8 cellular contexts compared by ENCODE assay signal in genomic region chr4:34720563-34720962, GRCh38.
DNase-seq lines count a peak whose midpoint lies in the region; ATAC-seq, FAIRE-seq and TF ChIP-seq lines count a peak whose summit lies in the region.

No MANE protein-coding gene starts in this region.

- no peaks in the 10 kb centered on the region for H3K36me3 Mint-ChIP-seq in astrocyte (ENCODE audit: low read depth, unreplicated experiment)
- no peaks in the 10 kb centered on the region for H3K36me3 Mint-ChIP-seq in activated CD4-positive, alpha-beta T cell treated with anti-CD3 and anti-CD28 coated beads, Interleukin-2, amount 10 ng/mL, durations not matched to agents 7 days and 5 days (ENCODE audit: low read depth)
- H3K36me3 Mint-ChIP-seq in CD4-positive, alpha-beta T cell (ENCODE audit: low read depth) = no peaks in the 10 kb centered on the region

- no peaks in the 10 kb centered on the region for H3K9me3 Mint-ChIP-seq in astrocyte (ENCODE audit: unreplicated experiment)
- H3K9me3 Mint-ChIP-seq in activated CD4-positive, alpha-beta T cell treated with anti-CD3 and anti-CD28 coated beads, Interleukin-2, amount 10 ng/mL, durations not matched to agents 7 days and 5 days = no peaks in the 10 kb centered on the region
- peaks cover 4% of the 10 kb centered on the region for H3K9me3 Mint-ChIP-seq in CD4-positive, alpha-beta T cell

- POLR2A ChIA-PET in activated CD4-positive, alpha-beta T cell treated with anti-CD3 and anti-CD28 coated beads, Interleukin-2, amount 10 ng/mL, durations not matched to agents 7 days and 5 days (lab: Charles Lee) = no interaction called here
- POLR2A ChIA-PET in CD4-positive, alpha-beta T cell (lab: Charles Lee) = no interaction called here

- no peak overlapping the region for H3K27ac ChIP-seq in astrocyte (ENCODE audit: low read depth, low read length)
- H3K27ac ChIP-seq in CD4-positive, alpha-beta T cell (ENCODE audit: low read depth, low read length) = no peak overlapping the region

- in situ Hi-C loops in GM13977 (cut with MboI; ENCODE audit: low pct_unique_long_range_greater_than_20kb, low sequenced_read_pairs, unreplicated experiment) = no loop called here

- H3K4me3 ChIP-seq in astrocyte (ENCODE audit: insufficient read depth, low read depth, low read length) = no peak overlapping the region

- no peaks in the 10 kb centered on the region for H3K36me3 ChIP-seq in astrocyte (ENCODE audit: insufficient read depth, low read length)

- H3K9ac ChIP-seq in astrocyte (ENCODE audit: low read length) = no peak overlapping the region

- H3K4me1 Mint-ChIP-seq in astrocyte (ENCODE audit: low read depth, unreplicated experiment) = peaks cover 9% of the 10 kb centered on the region
- no peaks in the 10 kb centered on the region for H3K4me1 Mint-ChIP-seq in activated CD4-positive, alpha-beta T cell treated with anti-CD3 and anti-CD28 coated beads, Interleukin-2, amount 10 ng/mL, durations not matched to agents 7 days and 5 days
- H3K4me1 Mint-ChIP-seq in CD4-positive, alpha-beta T cell (ENCODE audit: low read depth) = no peaks in the 10 kb centered on the region

- DNase-seq in GM13977 (ENCODE audit: low spot score) (no peak), NCI-H1417 (lab: John Stamatoyannopoulos, UW) (peak in 2 of 3 experiments; percentile 68 to 83), astrocyte (ENCODE audit: low read depth) (peak; percentile 13), midbrain (lab: John Stamatoyannopoulos, UW) (peak; percentile 5)
- DNase-seq in activated CD4-positive, alpha-beta T cell treated with anti-CD3 and anti-CD28 coated beads, Interleukin-2, amount 10 ng/mL, durations not matched to agents 7 days and 5 days = no peak
- no peak for DNase-seq in CD4-positive, alpha-beta T cell
- DNase-seq in stimulated activated CD8-positive, alpha-beta memory T cell treated with anti-CD3 and anti-CD28 coated beads, Interleukin-4, amount 100 ng/mL, for 48 hours = no peak
- no peak for DNase-seq in central memory CD4-positive, alpha-beta T cell

- no peaks in the 10 kb centered on the region for H3K27me3 Mint-ChIP-seq in astrocyte (ENCODE audit: low read depth, unreplicated experiment)
- H3K27me3 Mint-ChIP-seq in activated CD4-positive, alpha-beta T cell treated with anti-CD3 and anti-CD28 coated beads, Interleukin-2, amount 10 ng/mL, durations not matched to agents 7 days and 5 days = no peaks in the 10 kb centered on the region
- no peaks in the 10 kb centered on the region for H3K27me3 Mint-ChIP-seq in CD4-positive, alpha-beta T cell

- no peaks in the 10 kb centered on the region for H4K20me1 ChIP-seq in astrocyte (ENCODE audit: insufficient read depth, low read length)

- H3K4me2 ChIP-seq in astrocyte (ENCODE audit: low read length) = no peak overlapping the region

- FAIRE-seq in astrocyte (lab: Jason Lieb, UNC) = no peak

- no peaks in the 10 kb centered on the region for H3K27me3 ChIP-seq in astrocyte (ENCODE audit: insufficient read depth, low read length)
- no peaks in the 10 kb centered on the region for H3K27me3 ChIP-seq in CD4-positive, alpha-beta T cell (ENCODE audit: control insufficient read depth, insufficient read depth, low read length)

- H3K4me1 ChIP-seq in astrocyte (ENCODE audit: insufficient read depth, low read length) = no peaks in the 10 kb centered on the region

- CTCF ChIA-PET in activated CD4-positive, alpha-beta T cell treated with anti-CD3 and anti-CD28 coated beads, Interleukin-2, amount 10 ng/mL, durations not matched to agents 7 days and 5 days (lab: Charles Lee) = no interaction called here
- CTCF ChIA-PET in CD4-positive, alpha-beta T cell (lab: Charles Lee) = no interaction called here

- no peaks in the 10 kb centered on the region for H3K9me3 ChIP-seq in astrocyte (ENCODE audit: insufficient read depth, low read depth, low read length)
- no peaks in the 10 kb centered on the region for H3K9me3 ChIP-seq in CD4-positive, alpha-beta T cell (ENCODE audit: control insufficient read depth, low read length)

- no peak for ATAC-seq in CD4-positive, alpha-beta T cell (ENCODE audit: poor library complexity)

- no peaks in the 10 kb centered on the region for H3K79me2 ChIP-seq in astrocyte (ENCODE audit: insufficient read depth, low read length)

- intact Hi-C loops in CD4-positive, alpha-beta T cell (cut with DNase I, micrococcal nuclease) = no loop called here

- no peak overlapping the region for H3K4me3 Mint-ChIP-seq in astrocyte (ENCODE audit: unreplicated experiment)
- H3K4me3 Mint-ChIP-seq in activated CD4-positive, alpha-beta T cell treated with anti-CD3 and anti-CD28 coated beads, Interleukin-2, amount 10 ng/mL, durations not matched to agents 7 days and 5 days = no peak overlapping the region
- H3K4me3 Mint-ChIP-seq in CD4-positive, alpha-beta T cell = no peak overlapping the region

- no peak overlapping the region for H3K27ac Mint-ChIP-seq in astrocyte (ENCODE audit: unreplicated experiment)
- no peak overlapping the region for H3K27ac Mint-ChIP-seq in activated CD4-positive, alpha-beta T cell treated with anti-CD3 and anti-CD28 coated beads, Interleukin-2, amount 10 ng/mL, durations not matched to agents 7 days and 5 days
- no peak overlapping the region for H3K27ac Mint-ChIP-seq in CD4-positive, alpha-beta T cell

- H2AFZ ChIP-seq in astrocyte (ENCODE audit: low read depth, low read length) = no peak overlapping the region

- peak; percentile 47 for TF ChIP-seq CTCF in GM13977 (IDR thresholded peaks at IDR 0.05; ENCODE audit: extremely low read depth, insufficient read depth, missing control alignments)
- peak; percentile 51 for TF ChIP-seq CTCF in astrocyte (IDR thresholded peaks at IDR 0.05; ENCODE audit: insufficient read depth, low read depth, low read length)
- TF ChIP-seq CTCF in CD4-positive, alpha-beta T cell (IDR thresholded peaks at IDR 0.05) = no peak

Comparison
In these comparisons a context has a peak if more than half of its experiments do, and no peak if none do; other contexts are left out.
1. DNase-seq: peak in NCI-H1417 (2 of 3), astrocyte (single experiment) and midbrain (single experiment); none in GM13977 (single experiment), activated CD4-positive, alpha-beta T cell treated with anti-CD3 and anti-CD28 coated beads, Interleukin-2, amount 10 ng/mL, durations not matched to agents 7 days and 5 days (single experiment), CD4-positive, alpha-beta T cell (0 of 10), stimulated activated CD8-positive, alpha-beta memory T cell treated with anti-CD3 and anti-CD28 coated beads, Interleukin-4, amount 100 ng/mL, for 48 hours (single experiment) and central memory CD4-positive, alpha-beta T cell (single experiment).